In the genomic region with DNA sequence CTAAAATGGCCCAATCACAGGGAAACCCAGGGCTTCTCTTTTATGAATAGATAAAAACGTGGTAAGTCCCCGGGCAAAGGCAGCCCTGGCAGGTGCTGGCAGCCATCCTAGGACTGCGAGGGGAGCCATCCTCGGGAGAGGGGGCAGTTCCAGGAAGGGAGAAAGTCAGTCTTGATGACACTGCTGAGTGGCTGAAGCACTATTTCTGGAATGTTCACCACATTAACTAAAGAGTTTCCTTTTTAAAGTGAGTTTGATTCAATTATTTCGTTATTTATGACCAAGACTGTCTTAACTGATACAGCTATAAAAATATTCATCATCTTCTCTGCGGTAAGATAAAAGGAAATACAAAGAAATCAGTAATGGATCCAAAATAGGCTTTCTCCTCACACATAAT, we compare ENCODE assay signal across 28 cellular contexts. TPM values are rescaled to one million over a fixed set of nuclear protein-coding genes. Genes with fewer than 3 reads are reported as not detected.
DNase-seq lines count a peak whose midpoint lies in the region; ATAC-seq, FAIRE-seq and TF ChIP-seq lines count a peak whose summit lies in the region.
"Had no signal": no experiment of that assay in that cellular context is flagged by ENCODE, and none has a peak within 500 bp of the region (broad histone marks: within the 10 kb centered on the region; RNA-seq: fewer than 3 reads in every experiment).

No MANE protein-coding gene starts in this region.

- no peak for TF ChIP-seq CTCF in SK-N-SH (IDR thresholded peaks at IDR 0.05)
- TF ChIP-seq CTCF in mesothelial cell of epicardium (IDR thresholded peaks at IDR 0.05; ENCODE audit: unreplicated experiment) = no peak

- DNase-seq in Right ventricle myocardium superior = peak; percentile 47
- no peak for DNase-seq in cardiac septum (ENCODE audit: low spot score)
- DNase-seq in SK-N-SH = no peak
- no peak for DNase-seq in mesothelial cell of epicardium (ENCODE audit: low spot score in 2 of 2, unreplicated experiment in 2 of 2)
- no peak for DNase-seq in HTR-8/SVneo (ENCODE audit: insufficient read length, low spot score)
- no peak for DNase-seq in iPS-NIHi11 (ENCODE audit: low spot score)
- no peak for DNase-seq in amniotic stem cell (lab: John Stamatoyannopoulos, UW)
- DNase-seq: Caco-2; CD4-positive, alpha-beta T cell; DMS53; EL; H7; HFFc6; Karpas-422; MG63; NCI-H1105; NCI-H2081 treated with DMSO at 0.1 percent for 48 hours; NCI-H748 treated with DMSO at 0.1 percent for 48 hours; NK-92 treated with Interleukin-12 subunit alpha and Interleukin-12 subunit beta, amount 100 ng/mL, for 24 hours; OCI-M1; SIG-M5 had no signal

- H3K36me3 Mint-ChIP-seq in mesothelial cell of epicardium = no peaks in the 10 kb centered on the region
- H3K36me3 Mint-ChIP-seq: IgD-negative memory B cell had no signal

- peak; percentile 70 for ATAC-seq in Right ventricle myocardium superior (ENCODE audit: poor library complexity)
- no peak for ATAC-seq in GM18520 (IDR thresholded peaks at IDR 0.05; ENCODE audit: unreplicated experiment)

- H3K27ac ChIP-seq in SK-N-SH (ENCODE audit: low read depth in 2 of 2, low read length in 1 of 2) = no peak overlapping the region
- H3K27ac ChIP-seq: HL-60 had no signal

- no peak overlapping the region for H3K9ac ChIP-seq in SK-N-SH

- H4K20me1 ChIP-seq in SK-N-SH (ENCODE audit: insufficient read depth) = no peaks in the 10 kb centered on the region

- no peak for TF ChIP-seq EP300 in SK-N-SH (IDR thresholded peaks at IDR 0.05; ENCODE audit: borderline replicate concordance in 1 of 2, low read depth in 1 of 2, low read length in 1 of 2)

- no peaks in the 10 kb centered on the region for H3F3A ChIP-seq in SK-N-SH (replicated peaks; ENCODE audit: insufficient read depth)

- H3K4me1 Mint-ChIP-seq in mesothelial cell of epicardium = peaks cover 49% of the 10 kb centered on the region

- no peaks in the 10 kb centered on the region for H3K36me3 ChIP-seq in SK-N-SH (replicated peaks in 1 of 2; ENCODE audit: control insufficient read depth in 1 of 2, insufficient read depth in 2 of 2, low read length in 1 of 2)
- H3K36me3 ChIP-seq: MG63 had no signal

- peaks cover 0 to 6% of the 10 kb centered on the region in 2 experiments; a peak in 1 of 4 replicates for H3K4me1 ChIP-seq in SK-N-SH (ENCODE audit: control insufficient read depth in 1 of 2, insufficient read depth in 2 of 2, low read depth in 1 of 2, low read length in 1 of 2)
- H3K4me1 ChIP-seq: Caco-2 had no signal

- intact Hi-C loops in Right ventricle myocardium superior (cut with DNase I) (no loop called here), cardiac septum (cut with DNase I) (no loop called here)

- H2AFZ ChIP-seq in SK-N-SH (ENCODE audit: low read depth) = no peak overlapping the region

- 6% methylated on average over 4 of the region's 6 CpGs for WGBS in SK-N-SH (ENCODE audit: low lambda C conversion rate)

- TF ChIP-seq RAD21 in SK-N-SH (IDR thresholded peaks at IDR 0.05; ENCODE audit: low read length) = no peak

- POLR2A ChIA-PET in SK-N-SH (lab: Yijun Ruan, JAX) = no interaction called here

- FAIRE-seq in HTR-8/SVneo (lab: Jason Lieb, UNC) = no peak
- FAIRE-seq: A204.1 had no signal

- no peak overlapping the region for H3K4me3 Mint-ChIP-seq in mesothelial cell of epicardium
- H3K4me3 Mint-ChIP-seq: CD4-positive, alpha-beta T cell; HFFc6; IgD-negative memory B cell had no signal

- H3K9me3 Mint-ChIP-seq in mesothelial cell of epicardium = no peaks in the 10 kb centered on the region
- H3K9me3 Mint-ChIP-seq: CD4-positive, alpha-beta T cell; IgD-negative memory B cell had no signal

- H3K4me2 ChIP-seq in SK-N-SH = no peak overlapping the region

- H3K79me2 ChIP-seq in SK-N-SH (ENCODE audit: insufficient read depth) = no peaks in the 10 kb centered on the region

- no peaks in the 10 kb centered on the region for H3K27me3 ChIP-seq in SK-N-SH (ENCODE audit: insufficient read depth)
- H3K27me3 ChIP-seq: MG63 had no signal

- H3K9me3 ChIP-seq in SK-N-SH = no peaks in the 10 kb centered on the region
- H3K9me3 ChIP-seq: Caco-2, MG63 had no signal

- H3K9me2 ChIP-seq in SK-N-SH = no peaks in the 10 kb centered on the region

- H3K4me3 ChIP-seq in SK-N-SH (ENCODE audit: low read depth in 2 of 2, low read length in 1 of 2) = no peak overlapping the region
- H3K4me3 ChIP-seq: MG63 had no signal

- H3K27ac Mint-ChIP-seq in mesothelial cell of epicardium = peak overlapping the region; percentile 58
- H3K27ac Mint-ChIP-seq: CD4-positive, alpha-beta T cell; HFFc6 had no signal

- CTCF ChIA-PET in SK-N-SH (lab: Yijun Ruan, JAX) = interaction anchor here (1.1 to 1.9 kb wide), 3 partner anchors 56 to 111 kb away, joined by 4 read pairs; no protein-coding TSS in a partner anchor

- H3K27me3 Mint-ChIP-seq in mesothelial cell of epicardium (ENCODE audit: low read depth) = peaks cover 2% of the 10 kb centered on the region
- H3K27me3 Mint-ChIP-seq: CD4-positive, alpha-beta T cell; IgD-negative memory B cell had no signal

TF ChIP-seq in SK-N-SH, 30 proteins besides CTCF, POLR2A, EP300 and RAD21:
- TF ChIP-seq POLR2AphosphoS5 (IDR thresholded peaks at IDR 0.05; ENCODE audit: low read depth, low read length) (peak; percentile 32; the same call in 1 of the 2 replicates), TEAD4 (IDR thresholded peaks at IDR 0.05; ENCODE audit: borderline replicate concordance, insufficient read depth) (peak; percentile 26; the same call in 1 of the 2 replicates), ELF1 (IDR thresholded peaks at IDR 0.05) (0 out of 2 replicates have a peak, but pooled peaks have one; percentile 16), TCF12 (IDR thresholded peaks at IDR 0.05) (peak; percentile 36; the same call in 1 of the 2 replicates), FOSL2 (IDR thresholded peaks at IDR 0.05; ENCODE audit: borderline replicate concordance, low read depth) (no peak), FOXJ3 (CRISPR knock-in tag; IDR thresholded peaks at IDR 0.05) (no peak), YY1 (IDR thresholded peaks at IDR 0.05; ENCODE audit: low read depth) (no peak), JUND (IDR thresholded peaks at IDR 0.05) (0 out of 2 replicates have a peak, but pooled peaks have one; percentile 15), RFX5 (IDR thresholded peaks at IDR 0.05; ENCODE audit: low read length) (no peak)
- TF ChIP-seq, protein P1, sequence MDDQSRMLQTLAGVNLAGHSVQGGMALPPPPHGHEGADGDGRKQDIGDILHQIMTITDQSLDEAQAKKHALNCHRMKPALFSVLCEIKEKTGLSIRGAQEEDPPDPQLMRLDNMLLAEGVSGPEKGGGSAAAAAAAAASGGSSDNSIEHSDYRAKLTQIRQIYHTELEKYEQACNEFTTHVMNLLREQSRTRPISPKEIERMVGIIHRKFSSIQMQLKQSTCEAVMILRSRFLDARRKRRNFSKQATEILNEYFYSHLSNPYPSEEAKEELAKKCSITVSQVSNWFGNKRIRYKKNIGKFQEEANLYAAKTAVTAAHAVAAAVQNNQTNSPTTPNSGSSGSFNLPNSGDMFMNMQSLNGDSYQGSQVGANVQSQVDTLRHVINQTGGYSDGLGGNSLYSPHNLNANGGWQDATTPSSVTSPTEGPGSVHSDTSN (IDR thresholded peaks at IDR 0.05) = peak; percentile 65
- TF ChIP-seq, protein P2, sequence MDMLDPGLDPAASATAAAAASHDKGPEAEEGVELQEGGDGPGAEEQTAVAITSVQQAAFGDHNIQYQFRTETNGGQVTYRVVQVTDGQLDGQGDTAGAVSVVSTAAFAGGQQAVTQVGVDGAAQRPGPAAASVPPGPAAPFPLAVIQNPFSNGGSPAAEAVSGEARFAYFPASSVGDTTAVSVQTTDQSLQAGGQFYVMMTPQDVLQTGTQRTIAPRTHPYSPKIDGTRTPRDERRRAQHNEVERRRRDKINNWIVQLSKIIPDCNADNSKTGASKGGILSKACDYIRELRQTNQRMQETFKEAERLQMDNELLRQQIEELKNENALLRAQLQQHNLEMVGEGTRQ (IDR thresholded peaks at IDR 0.05; ENCODE audit: borderline replicate concordance, low read depth, low read length) = no peak
- TF ChIP-seq, protein P3, sequence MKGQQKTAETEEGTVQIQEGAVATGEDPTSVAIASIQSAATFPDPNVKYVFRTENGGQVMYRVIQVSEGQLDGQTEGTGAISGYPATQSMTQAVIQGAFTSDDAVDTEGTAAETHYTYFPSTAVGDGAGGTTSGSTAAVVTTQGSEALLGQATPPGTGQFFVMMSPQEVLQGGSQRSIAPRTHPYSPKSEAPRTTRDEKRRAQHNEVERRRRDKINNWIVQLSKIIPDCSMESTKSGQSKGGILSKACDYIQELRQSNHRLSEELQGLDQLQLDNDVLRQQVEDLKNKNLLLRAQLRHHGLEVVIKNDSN (IDR thresholded peaks at IDR 0.05; ENCODE audit: borderline replicate concordance, low read depth) = no peak

RNA-seq across cellular contexts. Expression of a gene that starts 20.4 kb away (rescaled TPM):
- total RNA-seq in Right ventricle myocardium superior = not detected
- total RNA-seq in cardiac septum = not detected
- 0.19 TPM in 1 of 2 replicates, not detected in the other for polyA plus RNA-seq in SK-N-SH (2012; rRNA removed)
- not detected in 2 replicates for polyA plus RNA-seq in SK-N-SH (2012; cell fraction: cytosol; rRNA removed)
- polyA plus RNA-seq in SK-N-SH (2012; cell fraction: nucleus; rRNA removed) = 0.08 TPM in 1 of 2 replicates, not detected in the other
- 2.2 TPM in 1 of 3 replicates, not detected in the others for total RNA-seq in mesothelial cell of epicardium
- total RNA-seq: CD4-positive, alpha-beta T cell; H7; HFFc6; HT1080; NCI-H460 had no signal
- polyA plus RNA-seq: BJ, IgD-negative memory B cell had no signal
